1 cellular context compared by ENCODE assay signal in genomic region chr2:26457241-26457666, GRCh38.
TF ChIP-seq lines count a peak whose summit lies in the region.

No MANE protein-coding gene starts in this region.

TF ChIP-seq in GM23338, 12 proteins besides CTCF, POLR2A, EP300 and RAD21 (continued from another document):
- no peak for TF ChIP-seq REST (IDR thresholded peaks at IDR 0.05; ENCODE audit: unreplicated experiment)
- no peak for TF ChIP-seq NANOG (IDR thresholded peaks at IDR 0.05; ENCODE audit: borderline replicate concordance)
- no peak for TF ChIP-seq EZH2 (IDR thresholded peaks at IDR 0.05; ENCODE audit: low read depth, unreplicated experiment)
- TF ChIP-seq CREB1 (CRISPR knock-in tag; IDR thresholded peaks at IDR 0.05; ENCODE audit: low read depth) = no peak
- TF ChIP-seq ZNF331 (CRISPR knock-in tag; IDR thresholded peaks at IDR 0.05; ENCODE audit: low read depth) = no peak
- no peak for TF ChIP-seq ETS1 (IDR thresholded peaks at IDR 0.05)
